ENCODE assay signal across 24 cellular contexts in genomic region chr17:36736201-36737156, GRCh38.
"Had no signal": no experiment of that assay in that cellular context is flagged by ENCODE, and none has a peak within 500 bp of the region (broad histone marks: within the 10 kb centered on the region; RNA-seq: fewer than 3 reads in every experiment).

No MANE protein-coding gene starts in this region.

- H3K36me3 Mint-ChIP-seq: activated naive CD8-positive, alpha-beta T cell; stimulated activated memory B cell treated with anti-CD40 and anti-IgM and Interleukin-4, amounts not matched to agents 10 μg/mL and 1 μg/mL and 100 μg/mL, for 72 hours had no signal

- H3K4me3 ChIP-seq: breast epithelium, heart left ventricle, lower lobe of right lung, pancreas, thoracic aorta, upper lobe of left lung had no signal

- H3K27me3 ChIP-seq: upper lobe of left lung had no signal

- H3K27ac ChIP-seq: breast epithelium, epithelial cell of prostate, heart left ventricle, lower lobe of right lung, pancreas, thoracic aorta, upper lobe of left lung had no signal

- H3K27me3 Mint-ChIP-seq: activated T-cell treated with anti-CD3 and anti-CD28 coated beads, Interleukin-2, amount 50 U/mL, for 24 hours had no signal

- H3K4me1 Mint-ChIP-seq: activated B cell treated with CpG ODN at 0.5 μM for 24 hours; activated CD4-positive, alpha-beta T cell treated with anti-CD3 and anti-CD28 coated beads for 36 hours; activated T-helper 17 cell treated with anti-CD3 and anti-CD28 coated beads, Interleukin-2, amount 50 U/mL, for 72 hours; stimulated activated memory B cell treated with anti-CD40 and anti-IgM and Interleukin-4, amounts not matched to agents 10 μg/mL and 1 μg/mL and 100 μg/mL, for 72 hours had no signal

- DNase-seq: activated B cell treated with CpG ODN at 0.5 μM for 24 hours; activated CD4-positive, alpha-beta T cell treated with anti-CD3 and anti-CD28 coated beads for 36 hours; activated CD4-positive, alpha-beta T cell treated with anti-CD3 and anti-CD28 coated beads, Interleukin-2, amount 50 U/mL, for 4 hours; activated CD8-positive, alpha-beta memory T cell treated with anti-CD3 and anti-CD28 coated beads for 24 hours; activated CD8-positive, alpha-beta memory T cell treated with anti-CD3 and anti-CD28 coated beads, Interleukin-2, amount 50 U/mL, for 4 hours; activated naive CD4-positive, alpha-beta T cell; activated T-cell treated with anti-CD3 and anti-CD28 coated beads, Interleukin-2, amount 50 U/mL, for 24 hours; cerebellar nuclear complex; cortex of kidney; heart left ventricle; lower lobe of right lung; naive thymus-derived CD4-positive, alpha-beta T cell; pancreas; small intestine; stimulated activated CD4-positive, alpha-beta T cell treated with anti-CD3 and anti-CD28 coated beads, Interleukin-15, amount 100 ng/mL, for 24 hours; T-helper 1 cell; upper lobe of left lung had no signal

- H3K36me3 ChIP-seq: breast epithelium, heart left ventricle, lower lobe of right lung, pancreas, thoracic aorta, upper lobe of left lung had no signal

- H3K9me3 ChIP-seq: breast epithelium, heart left ventricle, lower lobe of right lung, pancreas, thoracic aorta, upper lobe of left lung had no signal

- H3K27ac Mint-ChIP-seq: activated B cell treated with CpG ODN at 0.5 μM for 24 hours; activated CD4-positive, alpha-beta T cell treated with anti-CD3 and anti-CD28 coated beads for 36 hours; activated naive CD8-positive, alpha-beta T cell; activated T-cell treated with anti-CD3 and anti-CD28 coated beads, Interleukin-2, amount 50 U/mL, for 24 hours; activated T-helper 17 cell treated with anti-CD3 and anti-CD28 coated beads, Interleukin-2, amount 50 U/mL, for 72 hours; naive thymus-derived CD4-positive, alpha-beta T cell; stimulated activated memory B cell treated with anti-CD40 and anti-IgM and Interleukin-4, amounts not matched to agents 10 μg/mL and 1 μg/mL and 100 μg/mL, for 72 hours had no signal

- H3K4me3 Mint-ChIP-seq: activated B cell treated with CpG ODN at 0.5 μM for 24 hours; activated CD4-positive, alpha-beta T cell treated with anti-CD3 and anti-CD28 coated beads for 36 hours; activated naive CD8-positive, alpha-beta T cell; activated T-cell treated with anti-CD3 and anti-CD28 coated beads, Interleukin-2, amount 50 U/mL, for 24 hours; activated T-helper 17 cell treated with anti-CD3 and anti-CD28 coated beads, Interleukin-2, amount 50 U/mL, for 72 hours; naive thymus-derived CD4-positive, alpha-beta T cell; neural crest cell; stimulated activated memory B cell treated with anti-CD40 and anti-IgM and Interleukin-4, amounts not matched to agents 10 μg/mL and 1 μg/mL and 100 μg/mL, for 72 hours had no signal

- H3K4me1 ChIP-seq: breast epithelium, heart left ventricle, lower lobe of right lung, pancreas, upper lobe of left lung had no signal

- H3K9me3 Mint-ChIP-seq: activated B cell treated with CpG ODN at 0.5 μM for 24 hours; activated T-cell treated with anti-CD3 and anti-CD28 coated beads, Interleukin-2, amount 50 U/mL, for 24 hours; activated T-helper 17 cell treated with anti-CD3 and anti-CD28 coated beads, Interleukin-2, amount 50 U/mL, for 72 hours; neural crest cell had no signal
